ENCODE assay signal across 25 cellular contexts in genomic region chr7:57819491-57819981, GRCh38.
"Had no signal": no experiment of that assay in that cellular context is flagged by ENCODE, and none has a peak within 500 bp of the region (broad histone marks: within the 10 kb centered on the region; RNA-seq: fewer than 3 reads in every experiment).

No MANE protein-coding gene starts in this region.

- H3K4me2 ChIP-seq: KMS-11 had no signal

- H3K27me3 ChIP-seq: SJSA1 had no signal

- FAIRE-seq: HepG2 had no signal

- H3K4me1 ChIP-seq: SJSA1 had no signal

- H3K27ac ChIP-seq: KMS-11, RWPE1, SJSA1, SK-N-MC had no signal

- H3K9me3 ChIP-seq: SJSA1 had no signal

- H3K4me3 ChIP-seq: SJSA1, SK-N-MC had no signal

- H3K9ac ChIP-seq: KMS-11 had no signal

- ATAC-seq: HepG2, Panc1, PC-3 had no signal

- DNase-seq: IMR-90; Kasumi-1; MV-4-11; NCI-H1048; NCI-H1105; NCI-H1417; NCI-H1436 treated with DMSO at 0.1 percent for 48 hours; NCI-H1694; NCI-H187 treated with DMSO at 0.1 percent for 48 hours; NCI-H2029 treated with DMSO at 0.1 percent for 48 hours; NCI-H2171 treated with DMSO at 0.1 percent for 48 hours; NCI-H345; NCI-H446 treated with DMSO at 0.1 percent for 48 hours; NCI-H510A treated with DMSO at 0.1 percent for 48 hours; NCI-H526; NCI-H774; NK-92 treated with Interleukin-12 subunit alpha and Interleukin-12 subunit beta, amount 100 ng/mL, for 24 hours; PC-3; SIG-M5 had no signal

- H3K36me3 ChIP-seq: SJSA1 had no signal
